Comparison of ENCODE assay signal across 8 cellular contexts in the genomic region with DNA sequence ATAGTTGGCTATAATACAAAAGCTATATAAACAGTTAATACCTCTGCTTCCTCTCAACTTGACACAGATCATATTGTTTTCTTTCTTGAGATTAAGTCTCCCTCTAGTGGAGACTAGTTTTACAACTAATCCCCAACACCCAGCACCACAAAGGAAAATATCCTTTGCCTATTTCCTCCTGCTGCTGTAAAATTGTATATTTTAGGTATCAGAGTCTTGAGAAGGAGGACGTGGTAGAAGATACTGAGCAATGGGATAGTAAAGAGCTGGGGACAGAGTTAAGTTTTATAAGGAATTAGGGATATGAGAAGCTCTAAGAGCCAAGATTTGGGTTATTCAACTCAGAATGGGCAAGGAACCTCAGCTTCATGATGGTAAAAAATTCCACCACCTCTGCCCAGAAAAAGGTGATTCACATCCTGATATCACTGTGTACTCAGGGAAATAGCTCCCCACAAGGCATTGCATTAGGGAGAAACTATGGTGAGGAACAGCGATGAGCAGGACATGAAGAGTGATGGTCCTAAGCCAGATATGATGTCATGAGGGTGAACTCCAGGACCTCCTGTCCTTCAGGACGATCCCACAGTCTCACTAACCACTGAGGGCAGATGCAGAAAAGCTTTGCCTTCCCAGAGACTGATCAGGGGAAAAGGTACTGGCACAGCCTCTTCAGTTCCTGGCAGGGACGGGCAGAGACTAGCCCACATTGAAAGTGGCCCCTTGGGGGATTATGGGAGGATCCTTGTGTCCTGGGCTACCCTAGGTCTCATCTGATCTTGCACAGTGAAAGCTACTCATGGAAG. TPM values are rescaled to one million over a fixed set of nuclear protein-coding genes. Genes with fewer than 3 reads are reported as not detected.
DNase-seq lines count a peak whose midpoint lies in the region; TF ChIP-seq lines count a peak whose summit lies in the region.
"Had no signal": no experiment of that assay in that cellular context is flagged by ENCODE, and none has a peak within 500 bp of the region (broad histone marks: within the 10 kb centered on the region; RNA-seq: fewer than 3 reads in every experiment).

No MANE protein-coding gene starts in this region.

- H3K79me1 ChIP-seq in mesendoderm (ENCODE audit: low read length) = no peaks in the 10 kb centered on the region

- H3K27me3 ChIP-seq in GM06990 (replicated peaks; ENCODE audit: control insufficient read depth, insufficient read depth, low read length) (no peaks in the 10 kb centered on the region), Peyer's patch (no peaks in the 10 kb centered on the region), mesendoderm (ENCODE audit: insufficient read depth, low read length, poor library complexity) (no peaks in the 10 kb centered on the region), vagina (no peaks in the 10 kb centered on the region)

- no peak overlapping the region for H3K4ac ChIP-seq in mesendoderm (ENCODE audit: low read depth, low read length)

- no peak overlapping the region for H2AK5ac ChIP-seq in mesendoderm (ENCODE audit: low read length)

- H3K79me2 ChIP-seq in mesendoderm (ENCODE audit: control insufficient read depth, insufficient read depth, low read length) = no peaks in the 10 kb centered on the region

- H3K27ac ChIP-seq in Peyer's patch (peak overlapping the region in 3 of 4 donors; percentile 25 to 44 (median 26)), mesendoderm (ENCODE audit: low read depth, low read length) (no peak overlapping the region), vagina (peak overlapping the region; percentile 5)

- WGBS in mesendoderm (ENCODE audit: extremely low coverage, insufficient coverage, low lambda C conversion rate) = no CpG with 5 or more reads among the region's 4 CpGs

- no peak overlapping the region for H4K8ac ChIP-seq in mesendoderm (ENCODE audit: low read depth, low read length)

- intact Hi-C loops in vagina (cut with DNase I) = loop anchor here (5.0 to 10.0 kb wide), 3 partner anchors 68 to 188 kb away; a partner anchor contains a TSS

- TF ChIP-seq POLR2A in Peyer's patch (IDR thresholded peaks at IDR 0.05) (no peak), vagina (IDR thresholded peaks at IDR 0.05) (no peak)

- no peak overlapping the region for H3K23ac ChIP-seq in mesendoderm (ENCODE audit: low read length)

- H2BK120ac ChIP-seq in mesendoderm (ENCODE audit: low read depth, low read length) = no peak overlapping the region

- no peak overlapping the region for H3K9ac ChIP-seq in mesendoderm (ENCODE audit: low read length)

- TF ChIP-seq CTCF in GM06990 (IDR thresholded peaks at IDR 0.05; ENCODE audit: insufficient read depth, low read length, poor library complexity, severe bottlenecking) (peak; percentile 53), LNCaP clone FGC (IDR thresholded peaks at IDR 0.05; ENCODE audit: control insufficient read depth, extremely low read depth, insufficient read depth) (peak; percentile 63), Peyer's patch (IDR thresholded peaks at IDR 0.05) (peak; percentile 13 to 84 (median 76)), vagina (IDR thresholded peaks at IDR 0.05) (peak in 2 of 3 experiments; percentile 60 to 75)

- no peak overlapping the region for H3K4me2 ChIP-seq in mesendoderm (ENCODE audit: low read length)

- H4K5ac ChIP-seq in mesendoderm (ENCODE audit: low read length) = no peak overlapping the region

- no peak overlapping the region for H3K18ac ChIP-seq in mesendoderm (ENCODE audit: low read length)

- H3K4me1 ChIP-seq in Peyer's patch = peaks cover 0 to 4% (median 0%) of the 10 kb centered on the region in 4 donors
- no peaks in the 10 kb centered on the region for H3K4me1 ChIP-seq in mesendoderm (ENCODE audit: control insufficient read depth, low read depth, low read length)
- H3K4me1 ChIP-seq in vagina = peaks cover 8% of the 10 kb centered on the region

- no peak overlapping the region for H3K4me3 ChIP-seq in GM06990 (replicated peaks; ENCODE audit: low read depth, low read length)
- H3K4me3 ChIP-seq in LNCaP clone FGC (ENCODE audit: low read depth, low read length) = no peak overlapping the region
- H3K4me3 ChIP-seq in Peyer's patch = no peak overlapping the region
- no peak overlapping the region for H3K4me3 ChIP-seq in mesendoderm (ENCODE audit: low read length)
- no peak overlapping the region for H3K4me3 ChIP-seq in vagina

- no peaks in the 10 kb centered on the region for H3K36me3 ChIP-seq in GM06990 (ENCODE audit: control insufficient read depth, insufficient read depth, low read length)
- H3K36me3 ChIP-seq in Peyer's patch = no peaks in the 10 kb centered on the region
- no peaks in the 10 kb centered on the region for H3K36me3 ChIP-seq in mesendoderm (ENCODE audit: control insufficient read depth, insufficient read depth, low read length)
- no peaks in the 10 kb centered on the region for H3K36me3 ChIP-seq in vagina

- no peak overlapping the region for H2BK15ac ChIP-seq in mesendoderm (replicated peaks; ENCODE audit: low read depth)

- H2BK5ac ChIP-seq in mesendoderm (ENCODE audit: low read length) = no peak overlapping the region

- no peaks in the 10 kb centered on the region for H3K9me3 ChIP-seq in Peyer's patch
- no peaks in the 10 kb centered on the region for H3K9me3 ChIP-seq in vagina

- H3K56ac ChIP-seq in mesendoderm (ENCODE audit: low read length) = peak overlapping the region; percentile 18

- no peak for DNase-seq in GM06990 (ENCODE audit: extremely low read depth, insufficient read length)
- no peak for DNase-seq in LNCaP clone FGC (ENCODE audit: low read depth)
- DNase-seq in Peyer's patch = no peak
- peak; percentile 69 to 78 for DNase-seq in dermis microvascular lymphatic vessel endothelial cell (ENCODE audit: low read depth in 2 of 2)
- DNase-seq in mesendoderm = peak; percentile 63
- DNase-seq in vagina (ENCODE audit: extremely low spot score in 2 of 2) = peak in 1 of 2 donors; percentile 91
- no peak for DNase-seq in activated effector memory CD4-positive, alpha-beta T cell treated with anti-CD3 and anti-CD28 coated beads, Interleukin-2, amount 50 U/mL, for 16 hours

RNA-seq across cellular contexts. Expression of a gene that starts 14.7 kb away (rescaled TPM):
- not detected for total RNA-seq in Peyer's patch
- total RNA-seq in dermis microvascular lymphatic vessel endothelial cell = not detected in 2 replicates
- not detected for polyA plus RNA-seq in mesendoderm (2013, experiment 1 of 2)
- polyA plus RNA-seq in mesendoderm (2013, experiment 2 of 2) = not detected
- not detected for total RNA-seq in vagina
- total RNA-seq: urinary bladder had no signal
- polyA plus RNA-seq: urinary bladder had no signal

Comparison
In these comparisons a context has a peak if more than half of its experiments do, and no peak if none do; other contexts are left out.
1. DNase-seq: peak in dermis microvascular lymphatic vessel endothelial cell (2 of 2) and mesendoderm (single experiment); none in GM06990 (single experiment), LNCaP clone FGC (single experiment), Peyer's patch (0 of 3) and activated effector memory CD4-positive, alpha-beta T cell treated with anti-CD3 and anti-CD28 coated beads, Interleukin-2, amount 50 U/mL, for 16 hours (single experiment).
2. Peak in every context shown above with its lines, with median percentiles within 50 percentile points of each other: CTCF ChIP-seq.